ENCODE assay signal across 1 cellular context in the genomic region with DNA sequence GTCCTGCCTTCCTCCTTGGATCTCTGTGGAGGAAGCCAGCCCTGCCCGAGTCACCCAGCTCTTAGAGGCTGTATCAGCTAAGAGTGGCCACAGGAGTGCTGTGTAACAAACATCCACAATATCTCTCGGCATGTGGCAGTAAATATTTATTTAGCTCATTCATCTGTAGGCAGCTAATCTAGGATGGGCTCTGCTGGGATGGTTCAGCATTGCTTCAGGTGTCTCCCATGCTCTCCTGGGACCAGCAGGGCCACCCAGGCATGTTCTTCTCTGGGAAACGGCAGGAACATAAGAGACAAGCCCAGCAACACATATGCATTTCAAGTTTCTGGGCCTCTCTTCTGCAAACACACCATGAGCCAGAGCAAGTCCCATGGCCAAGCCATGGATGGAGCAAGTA.
TF ChIP-seq lines count a peak whose summit lies in the region.

No MANE protein-coding gene starts in this region.

TF ChIP-seq in GM23338, 12 proteins besides CTCF, POLR2A, EP300 and RAD21:
- TF ChIP-seq, protein P1, sequence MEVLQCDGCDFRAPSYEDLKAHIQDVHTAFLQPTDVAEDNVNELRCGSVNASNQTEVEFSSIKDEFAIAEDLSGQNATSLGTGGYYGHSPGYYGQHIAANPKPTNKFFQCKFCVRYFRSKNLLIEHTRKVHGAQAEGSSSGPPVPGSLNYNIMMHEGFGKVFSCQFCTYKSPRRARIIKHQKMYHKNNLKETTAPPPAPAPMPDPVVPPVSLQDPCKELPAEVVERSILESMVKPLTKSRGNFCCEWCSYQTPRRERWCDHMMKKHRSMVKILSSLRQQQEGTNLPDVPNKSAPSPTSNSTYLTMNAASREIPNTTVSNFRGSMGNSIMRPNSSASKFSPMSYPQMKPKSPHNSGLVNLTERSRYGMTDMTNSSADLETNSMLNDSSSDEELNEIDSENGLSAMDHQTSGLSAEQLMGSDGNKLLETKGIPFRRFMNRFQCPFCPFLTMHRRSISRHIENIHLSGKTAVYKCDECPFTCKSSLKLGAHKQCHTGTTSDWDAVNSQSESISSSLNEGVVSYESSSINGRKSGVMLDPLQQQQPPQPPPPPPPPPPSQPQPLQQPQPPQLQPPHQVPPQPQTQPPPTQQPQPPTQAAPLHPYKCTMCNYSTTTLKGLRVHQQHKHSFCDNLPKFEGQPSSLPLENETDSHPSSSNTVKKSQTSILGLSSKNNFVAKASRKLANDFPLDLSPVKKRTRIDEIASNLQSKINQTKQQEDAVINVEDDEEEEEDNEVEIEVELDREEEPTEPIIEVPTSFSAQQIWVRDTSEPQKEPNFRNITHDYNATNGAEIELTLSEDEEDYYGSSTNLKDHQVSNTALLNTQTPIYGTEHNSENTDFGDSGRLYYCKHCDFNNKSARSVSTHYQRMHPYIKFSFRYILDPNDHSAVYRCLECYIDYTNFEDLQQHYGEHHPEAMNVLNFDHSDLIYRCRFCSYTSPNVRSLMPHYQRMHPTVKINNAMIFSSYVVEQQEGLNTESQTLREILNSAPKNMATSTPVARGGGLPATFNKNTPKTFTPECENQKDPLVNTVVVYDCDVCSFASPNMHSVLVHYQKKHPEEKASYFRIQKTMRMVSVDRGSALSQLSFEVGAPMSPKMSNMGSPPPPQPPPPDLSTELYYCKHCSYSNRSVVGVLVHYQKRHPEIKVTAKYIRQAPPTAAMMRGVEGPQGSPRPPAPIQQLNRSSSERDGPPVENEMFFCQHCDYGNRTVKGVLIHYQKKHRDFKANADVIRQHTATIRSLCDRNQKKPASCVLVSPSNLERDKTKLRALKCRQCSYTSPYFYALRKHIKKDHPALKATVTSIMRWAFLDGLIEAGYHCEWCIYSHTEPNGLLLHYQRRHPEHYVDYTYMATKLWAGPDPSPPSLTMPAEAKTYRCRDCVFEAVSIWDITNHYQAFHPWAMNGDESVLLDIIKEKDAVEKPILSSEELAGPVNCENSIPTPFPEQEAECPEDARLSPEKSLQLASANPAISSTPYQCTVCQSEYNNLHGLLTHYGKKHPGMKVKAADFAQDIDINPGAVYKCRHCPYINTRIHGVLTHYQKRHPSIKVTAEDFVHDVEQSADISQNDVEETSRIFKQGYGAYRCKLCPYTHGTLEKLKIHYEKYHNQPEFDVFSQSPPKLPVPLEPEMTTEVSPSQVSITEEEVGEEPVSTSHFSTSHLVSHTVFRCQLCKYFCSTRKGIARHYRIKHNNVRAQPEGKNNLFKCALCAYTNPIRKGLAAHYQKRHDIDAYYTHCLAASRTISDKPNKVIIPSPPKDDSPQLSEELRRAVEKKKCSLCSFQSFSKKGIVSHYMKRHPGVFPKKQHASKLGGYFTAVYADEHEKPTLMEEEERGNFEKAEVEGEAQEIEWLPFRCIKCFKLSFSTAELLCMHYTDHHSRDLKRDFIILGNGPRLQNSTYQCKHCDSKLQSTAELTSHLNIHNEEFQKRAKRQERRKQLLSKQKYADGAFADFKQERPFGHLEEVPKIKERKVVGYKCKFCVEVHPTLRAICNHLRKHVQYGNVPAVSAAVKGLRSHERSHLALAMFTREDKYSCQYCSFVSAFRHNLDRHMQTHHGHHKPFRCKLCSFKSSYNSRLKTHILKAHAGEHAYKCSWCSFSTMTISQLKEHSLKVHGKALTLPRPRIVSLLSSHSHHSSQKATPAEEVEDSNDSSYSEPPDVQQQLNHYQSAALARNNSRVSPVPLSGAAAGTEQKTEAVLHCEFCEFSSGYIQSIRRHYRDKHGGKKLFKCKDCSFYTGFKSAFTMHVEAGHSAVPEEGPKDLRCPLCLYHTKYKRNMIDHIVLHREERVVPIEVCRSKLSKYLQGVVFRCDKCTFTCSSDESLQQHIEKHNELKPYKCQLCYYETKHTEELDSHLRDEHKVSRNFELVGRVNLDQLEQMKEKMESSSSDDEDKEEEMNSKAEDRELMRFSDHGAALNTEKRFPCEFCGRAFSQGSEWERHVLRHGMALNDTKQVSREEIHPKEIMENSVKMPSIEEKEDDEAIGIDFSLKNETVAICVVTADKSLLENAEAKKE (CRISPR knock-in tag; IDR thresholded peaks at IDR 0.05), result no peak
- TF ChIP-seq EZH2 (IDR thresholded peaks at IDR 0.05; ENCODE audit: low read depth, unreplicated experiment), result no peak
- TF ChIP-seq NANOG (IDR thresholded peaks at IDR 0.05; ENCODE audit: borderline replicate concordance), result no peak
- TF ChIP-seq EZH2phosphoT487 (IDR thresholded peaks at IDR 0.05; ENCODE audit: unreplicated experiment), result no peak
- TF ChIP-seq, protein P2, sequence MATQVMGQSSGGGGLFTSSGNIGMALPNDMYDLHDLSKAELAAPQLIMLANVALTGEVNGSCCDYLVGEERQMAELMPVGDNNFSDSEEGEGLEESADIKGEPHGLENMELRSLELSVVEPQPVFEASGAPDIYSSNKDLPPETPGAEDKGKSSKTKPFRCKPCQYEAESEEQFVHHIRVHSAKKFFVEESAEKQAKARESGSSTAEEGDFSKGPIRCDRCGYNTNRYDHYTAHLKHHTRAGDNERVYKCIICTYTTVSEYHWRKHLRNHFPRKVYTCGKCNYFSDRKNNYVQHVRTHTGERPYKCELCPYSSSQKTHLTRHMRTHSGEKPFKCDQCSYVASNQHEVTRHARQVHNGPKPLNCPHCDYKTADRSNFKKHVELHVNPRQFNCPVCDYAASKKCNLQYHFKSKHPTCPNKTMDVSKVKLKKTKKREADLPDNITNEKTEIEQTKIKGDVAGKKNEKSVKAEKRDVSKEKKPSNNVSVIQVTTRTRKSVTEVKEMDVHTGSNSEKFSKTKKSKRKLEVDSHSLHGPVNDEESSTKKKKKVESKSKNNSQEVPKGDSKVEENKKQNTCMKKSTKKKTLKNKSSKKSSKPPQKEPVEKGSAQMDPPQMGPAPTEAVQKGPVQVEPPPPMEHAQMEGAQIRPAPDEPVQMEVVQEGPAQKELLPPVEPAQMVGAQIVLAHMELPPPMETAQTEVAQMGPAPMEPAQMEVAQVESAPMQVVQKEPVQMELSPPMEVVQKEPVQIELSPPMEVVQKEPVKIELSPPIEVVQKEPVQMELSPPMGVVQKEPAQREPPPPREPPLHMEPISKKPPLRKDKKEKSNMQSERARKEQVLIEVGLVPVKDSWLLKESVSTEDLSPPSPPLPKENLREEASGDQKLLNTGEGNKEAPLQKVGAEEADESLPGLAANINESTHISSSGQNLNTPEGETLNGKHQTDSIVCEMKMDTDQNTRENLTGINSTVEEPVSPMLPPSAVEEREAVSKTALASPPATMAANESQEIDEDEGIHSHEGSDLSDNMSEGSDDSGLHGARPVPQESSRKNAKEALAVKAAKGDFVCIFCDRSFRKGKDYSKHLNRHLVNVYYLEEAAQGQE (IDR thresholded peaks at IDR 0.05; ENCODE audit: unreplicated experiment), result no peak
- peak; percentile 78 for TF ChIP-seq ZNF331 (CRISPR knock-in tag; IDR thresholded peaks at IDR 0.05; ENCODE audit: low read depth)
- no peak for TF ChIP-seq STAT1 (IDR thresholded peaks at IDR 0.05; ENCODE audit: unreplicated experiment)
- TF ChIP-seq CREB1 (CRISPR knock-in tag; IDR thresholded peaks at IDR 0.05; ENCODE audit: low read depth), result no peak
